In the genomic region with DNA sequence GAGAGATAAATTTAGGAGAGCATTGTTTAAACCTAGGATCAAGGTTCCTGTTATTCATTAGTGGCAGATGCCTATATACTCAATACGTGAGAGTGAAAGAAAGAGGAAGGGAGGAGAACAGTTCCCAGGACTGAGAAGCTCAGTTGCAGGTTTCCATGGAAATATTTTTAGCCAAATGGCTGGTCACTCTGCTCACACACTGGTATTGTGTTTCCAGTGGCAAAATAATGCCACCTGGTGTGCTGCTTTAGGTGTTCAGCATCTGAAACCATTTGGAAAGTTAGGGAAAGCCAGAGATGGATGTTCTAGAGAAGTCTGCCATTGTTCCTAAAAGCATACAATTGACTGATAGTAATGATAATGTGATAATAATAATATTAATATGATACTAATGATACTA, we compare ENCODE assay signal across 23 cellular contexts.
"Had no signal": no experiment of that assay in that cellular context is flagged by ENCODE, and none has a peak within 500 bp of the region (broad histone marks: within the 10 kb centered on the region; RNA-seq: fewer than 3 reads in every experiment).

No MANE protein-coding gene starts in this region.

- H3K36me3 Mint-ChIP-seq: immature natural killer cell; naive B cell; natural killer cell; neural progenitor cell; stimulated activated naive B cell treated with anti-CD40 and anti-IgM and Interleukin-4, amounts not matched to agents 10 μg/mL and 1 μg/mL and 100 μg/mL, for 72 hours had no signal

- DNase-seq: hypothalamus; immature natural killer cell; lower lobe of right lung; mammary epithelial cell; mesenchymal stem cell; naive B cell; natural killer cell; nephron progenitor cell; occipital lobe; psoas muscle; right lobe of liver; stimulated activated CD4-positive, alpha-beta T cell treated with anti-CD3 and anti-CD28 coated beads, Interleukin-15, amount 100 ng/mL, for 24 hours; stimulated activated CD4-positive, alpha-beta T cell treated with anti-CD3 and anti-CD28 coated beads, Interleukin-2, amount 100 ng/mL, for 24 hours; stimulated activated CD4-positive, alpha-beta T cell treated with anti-CD3 and anti-CD28 coated beads, Interleukin-4, amount 100 ng/mL, for 1 hour; stimulated activated naive B cell treated with anti-CD40 and anti-IgM and Interleukin-4, amounts not matched to agents 10 μg/mL and 1 μg/mL and 100 μg/mL, for 72 hours; stimulated activated naive CD8-positive, alpha-beta T cell treated with anti-CD3 and anti-CD28 coated beads, Interleukin-15, Interleukin-2, amounts not matched to agents 100 U/mL and 50 U/mL, for 24 hours; stomach; testis; thyroid gland; transverse colon; upper lobe of left lung had no signal

- ATAC-seq: left lobe of liver; lower lobe of right lung; natural killer cell; psoas muscle; right lobe of liver; stimulated activated naive B cell treated with anti-CD40 and anti-IgM and Interleukin-4, amounts not matched to agents 10 μg/mL and 1 μg/mL and 100 μg/mL, for 72 hours; stimulated activated naive CD8-positive, alpha-beta T cell treated with anti-CD3 and anti-CD28 coated beads, Interleukin-15, Interleukin-2, amounts not matched to agents 100 U/mL and 50 U/mL, for 24 hours had no signal

- H3K27me3 Mint-ChIP-seq: naive B cell; stimulated activated naive B cell treated with anti-CD40 and anti-IgM and Interleukin-4, amounts not matched to agents 10 μg/mL and 1 μg/mL and 100 μg/mL, for 72 hours had no signal

- H3K27ac Mint-ChIP-seq: immature natural killer cell; naive B cell; natural killer cell; nephron progenitor cell; neural progenitor cell; stimulated activated naive B cell treated with anti-CD40 and anti-IgM and Interleukin-4, amounts not matched to agents 10 μg/mL and 1 μg/mL and 100 μg/mL, for 72 hours had no signal

- H3K4me3 Mint-ChIP-seq: immature natural killer cell; naive B cell; natural killer cell; nephron progenitor cell; neural progenitor cell; stimulated activated naive B cell treated with anti-CD40 and anti-IgM and Interleukin-4, amounts not matched to agents 10 μg/mL and 1 μg/mL and 100 μg/mL, for 72 hours had no signal

- H3K4me1 Mint-ChIP-seq: immature natural killer cell; naive B cell; natural killer cell; stimulated activated naive B cell treated with anti-CD40 and anti-IgM and Interleukin-4, amounts not matched to agents 10 μg/mL and 1 μg/mL and 100 μg/mL, for 72 hours had no signal

- H3K9me3 Mint-ChIP-seq: neural progenitor cell had no signal
